In the genomic region with DNA sequence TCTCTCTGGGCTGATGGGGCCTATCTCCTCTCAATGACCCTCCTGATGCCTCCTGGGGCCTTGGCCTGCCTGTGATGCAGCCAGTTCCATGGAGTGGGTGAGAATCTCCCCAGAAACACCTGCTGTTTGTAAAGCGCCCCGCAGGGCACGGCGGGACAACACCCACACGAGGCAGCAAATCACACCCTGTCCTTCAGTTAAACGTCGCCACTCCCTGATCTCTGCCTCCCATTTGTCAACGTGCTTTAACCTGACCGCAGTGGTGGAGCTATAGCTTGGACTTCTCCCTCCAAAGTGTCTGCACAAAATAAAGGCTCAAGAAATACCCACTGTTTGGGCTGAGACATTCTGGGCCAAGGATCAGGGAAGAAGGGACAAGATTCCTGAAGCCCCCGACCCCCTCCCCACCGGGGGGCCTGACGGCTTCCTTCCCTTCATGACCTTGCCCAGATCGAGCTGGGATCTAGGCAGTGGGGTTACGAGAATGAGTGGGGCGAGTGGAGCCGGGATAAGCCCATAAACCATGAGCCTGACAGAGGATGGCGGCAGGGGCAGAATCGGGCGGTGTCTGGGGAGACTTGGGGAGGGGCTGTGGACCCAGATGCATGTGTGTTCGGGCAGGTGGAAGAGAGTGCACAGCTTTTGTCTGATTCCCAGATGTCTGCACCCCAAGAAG, we compare ENCODE assay signal across 19 cellular contexts.
"Had no signal": no experiment of that assay in that cellular context is flagged by ENCODE, and none has a peak within 500 bp of the region (broad histone marks: within the 10 kb centered on the region; RNA-seq: fewer than 3 reads in every experiment).

No MANE protein-coding gene starts in this region.

- H3K27ac ChIP-seq: ascending aorta, epithelial cell of prostate, prostate gland, right atrium auricular region, upper lobe of left lung, VCaP had no signal

- H3K36me3 Mint-ChIP-seq: natural killer cell treated with Interleukin-12 subunit alpha and Interleukin-12 subunit beta and Interleukin-15 and Interleukin-18, amount 100 ng/mL, for 72 hours had no signal

- H3K27me3 Mint-ChIP-seq: natural killer cell treated with Interleukin-12 subunit alpha and Interleukin-12 subunit beta and Interleukin-15 and Interleukin-18, amount 100 ng/mL, for 72 hours had no signal

- H3K4me3 ChIP-seq: ascending aorta, lung, prostate gland, right atrium auricular region, stomach, upper lobe of left lung had no signal

- H3K9me3 Mint-ChIP-seq: natural killer cell treated with Interleukin-12 subunit alpha and Interleukin-12 subunit beta and Interleukin-15 and Interleukin-18, amount 100 ng/mL, for 72 hours had no signal

- H3K4me3 Mint-ChIP-seq: natural killer cell treated with Interleukin-12 subunit alpha and Interleukin-12 subunit beta and Interleukin-15 and Interleukin-18, amount 100 ng/mL, for 72 hours had no signal

- DNase-seq: activated CD4-positive, alpha-beta T cell treated with anti-CD3 and anti-CD28 coated beads, Interleukin-2, amount 50 U/mL, for 4 hours; activated CD4-positive, CD25-positive, alpha-beta regulatory T cell treated with anti-CD3 and anti-CD28 coated beads, Interleukin-2, amount 50 U/mL, for 72 hours; activated naive CD4-positive, alpha-beta T cell treated with Interleukin-2 at 50 U/mL for 16 hours; activated T-cell treated with anti-CD3 and anti-CD28 coated beads for 4 hours; cerebellar nuclear complex; effector memory CD4-positive, alpha-beta T cell; foreskin fibroblast; hippocampal formation; occipital lobe; stomach; T-helper 2 cell had no signal
